33 cellular contexts compared by ENCODE assay signal in genomic region chr4:885353-885752, GRCh38. TPM values are rescaled to one million over a fixed set of nuclear protein-coding genes. Genes with fewer than 3 reads are reported as not detected.
"Had no signal": no experiment of that assay in that cellular context is flagged by ENCODE, and none has a peak within 500 bp of the region (broad histone marks: within the 10 kb centered on the region; RNA-seq: fewer than 3 reads in every experiment).

No MANE protein-coding gene starts in this region.

- FAIRE-seq: astrocyte, colon, TTC549 had no signal

- H3K4me3 ChIP-seq: adrenal gland, body of pancreas, breast epithelium had no signal

- DNase-seq: activated B cell treated with CpG ODN at 0.5 μM for 24 hours; activated CD4-positive, alpha-beta memory T cell treated with anti-CD3 and anti-CD28 coated beads for 36 hours; activated CD4-positive, alpha-beta T cell treated with anti-CD3 and anti-CD28 coated beads for 4 hours; activated CD4-positive, alpha-beta T cell treated with anti-CD3 and anti-CD28 coated beads, Interleukin-2, amount 10 ng/mL, durations not matched to agents 24 days and 14 days; activated CD4-positive, alpha-beta T cell treated with anti-CD3 and anti-CD28 coated beads, Interleukin-2, amount 50 U/mL, for 1 hour; activated CD4-positive, alpha-beta T cell treated with anti-CD3 and anti-CD28 coated beads, Interleukin-2, amount 50 U/mL, for 4 hours; activated CD4-positive, CD25-positive, alpha-beta regulatory T cell treated with anti-CD3 and anti-CD28 coated beads, Interleukin-2, amount 50 U/mL, for 72 hours; activated CD8-positive, alpha-beta memory T cell treated with anti-CD3 and anti-CD28 coated beads, Interleukin-2, amount 50 U/mL, for 4 hours; activated CD8-positive, alpha-beta T cell treated with anti-CD3 and anti-CD28 coated beads for 36 hours; activated effector memory CD4-positive, alpha-beta T cell treated with anti-CD3 and anti-CD28 coated beads, Interleukin-2, amount 50 U/mL, for 16 hours; activated gamma-delta T cell treated with Interleukin-2 at 50 U/mL for 16 hours; activated naive CD4-positive, alpha-beta T cell; activated naive CD4-positive, alpha-beta T cell treated with anti-CD3 and anti-CD28 coated beads for 36 hours; activated naive CD4-positive, alpha-beta T cell treated with anti-CD3 and anti-CD28 coated beads, Interleukin-2, amount 50 U/mL, for 16 hours; activated naive CD8-positive, alpha-beta T cell treated with anti-CD3 and anti-CD28 coated beads for 36 hours; activated T-cell treated with anti-CD3 and anti-CD28 coated beads for 4 hours; activated T-cell treated with anti-CD3 and anti-CD28 coated beads, Interleukin-2, amount 50 U/mL, for 1 hour; activated T-cell treated with anti-CD3 and anti-CD28 coated beads, Interleukin-2, amount 50 U/mL, for 4 hours; activated T-cell treated with anti-CD3 and anti-CD28 coated beads, Interleukin-2, amount 50 U/mL, for 72 hours; adrenal gland; amniotic stem cell; aorta; body of pancreas; brain microvascular endothelial cell; central memory CD4-positive, alpha-beta T cell; T-helper 9 cell had no signal

- H3K4me1 ChIP-seq: adrenal gland, body of pancreas, breast epithelium had no signal

- ATAC-seq: activated CD8-positive, alpha-beta T cell treated with anti-CD3 and anti-CD28 coated beads for 36 hours; activated naive CD4-positive, alpha-beta T cell treated with anti-CD3 and anti-CD28 coated beads, Interleukin-2, amount 50 U/mL, for 72 hours; activated T-cell treated with anti-CD3 and anti-CD28 coated beads, Interleukin-2, amount 50 U/mL, for 4 hours; activated T-cell treated with anti-CD3 and anti-CD28 coated beads, Interleukin-2, amount 50 U/mL, for 72 hours; activated T-helper 17 cell treated with anti-CD3 and anti-CD28 coated beads, Interleukin-2, amount 50 U/mL, for 72 hours; body of pancreas had no signal

- H3K27ac ChIP-seq: adrenal gland, body of pancreas, brain microvascular endothelial cell, breast epithelium, VCaP had no signal

- H3K9me3 ChIP-seq: adrenal gland, body of pancreas, breast epithelium had no signal

- H3K27me3 ChIP-seq: adrenal gland, body of pancreas, brain microvascular endothelial cell, breast epithelium had no signal

RNA-seq across cellular contexts. Expression of gene CPLX1, which starts 59.4 kb away (rescaled TPM):
- total RNA-seq: activated B cell treated with CpG ODN at 0.5 μM for 24 hours; activated CD8-positive, alpha-beta T cell treated with anti-CD3 and anti-CD28 coated beads for 36 hours had no signal
